In the genomic region with DNA sequence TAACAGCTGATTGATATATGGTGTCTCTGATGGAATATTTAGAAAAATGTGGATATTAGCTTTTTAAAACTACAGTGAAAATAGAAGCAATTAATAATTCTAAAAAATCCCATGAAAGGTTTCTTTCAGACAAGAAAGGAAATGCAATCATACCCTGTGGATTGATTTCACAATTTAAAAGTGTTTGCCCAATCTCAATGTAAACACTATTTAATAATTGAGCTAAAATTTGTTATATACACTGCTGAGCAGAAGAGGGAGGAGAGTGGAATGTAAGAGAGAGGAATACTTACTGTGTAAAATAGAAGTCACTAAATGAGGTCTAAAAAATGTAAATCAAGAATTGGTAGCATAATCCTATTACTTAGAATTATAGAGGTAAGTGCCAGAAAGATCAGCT, we compare ENCODE assay signal across 14 cellular contexts.
"Had no signal": no experiment of that assay in that cellular context is flagged by ENCODE, and none has a peak within 500 bp of the region (broad histone marks: within the 10 kb centered on the region; RNA-seq: fewer than 3 reads in every experiment).

No MANE protein-coding gene starts in this region.

- ATAC-seq: esophagus mucosa; heart left ventricle; natural killer cell treated with Interleukin-12 subunit alpha and Interleukin-12 subunit beta and Interleukin-15 and Interleukin-18, amount 100 ng/mL, for 72 hours; right cardiac atrium had no signal

- H3K4me3 ChIP-seq: heart left ventricle, neural progenitor cell, ovary, smooth muscle cell had no signal

- H3K27ac Mint-ChIP-seq: natural killer cell treated with Interleukin-12 subunit alpha and Interleukin-12 subunit beta and Interleukin-15 and Interleukin-18, amount 100 ng/mL, for 72 hours; neural progenitor cell; type B pancreatic cell had no signal

- H3K27ac ChIP-seq: heart left ventricle, neural progenitor cell, ovary had no signal

- H3K27me3 ChIP-seq: heart left ventricle, neural progenitor cell, ovary had no signal

- H3K36me3 ChIP-seq: heart left ventricle, neural progenitor cell, ovary had no signal

- H3K9ac ChIP-seq: neural progenitor cell had no signal

- H3K4me2 ChIP-seq: neural progenitor cell, smooth muscle cell had no signal

- DNase-seq: effector memory CD4-positive, alpha-beta T cell; heart left ventricle; hippocampal formation; mammary epithelial cell; nucleus accumbens; ovary; right cardiac atrium; stimulated activated CD4-positive, alpha-beta T cell treated with anti-CD3 and anti-CD28 coated beads, Interleukin-2, amount 100 ng/mL, for 48 hours; stimulated activated naive CD4-positive, alpha-beta T cell treated with Interleukin-2 at 50 U/mL for 16 hours had no signal

- H3K36me3 Mint-ChIP-seq: natural killer cell treated with Interleukin-12 subunit alpha and Interleukin-12 subunit beta and Interleukin-15 and Interleukin-18, amount 100 ng/mL, for 72 hours; neural progenitor cell; type B pancreatic cell had no signal

- H3K9me3 ChIP-seq: heart left ventricle, ovary had no signal

- H3K4me3 Mint-ChIP-seq: natural killer cell treated with Interleukin-12 subunit alpha and Interleukin-12 subunit beta and Interleukin-15 and Interleukin-18, amount 100 ng/mL, for 72 hours; neural progenitor cell; type B pancreatic cell had no signal

- H3K9me3 Mint-ChIP-seq: natural killer cell treated with Interleukin-12 subunit alpha and Interleukin-12 subunit beta and Interleukin-15 and Interleukin-18, amount 100 ng/mL, for 72 hours; neural progenitor cell; type B pancreatic cell had no signal

- H3K27me3 Mint-ChIP-seq: type B pancreatic cell had no signal

- H2AFZ ChIP-seq: neural progenitor cell had no signal
